ENCODE assay signal across 1 cellular context in the genomic region with DNA sequence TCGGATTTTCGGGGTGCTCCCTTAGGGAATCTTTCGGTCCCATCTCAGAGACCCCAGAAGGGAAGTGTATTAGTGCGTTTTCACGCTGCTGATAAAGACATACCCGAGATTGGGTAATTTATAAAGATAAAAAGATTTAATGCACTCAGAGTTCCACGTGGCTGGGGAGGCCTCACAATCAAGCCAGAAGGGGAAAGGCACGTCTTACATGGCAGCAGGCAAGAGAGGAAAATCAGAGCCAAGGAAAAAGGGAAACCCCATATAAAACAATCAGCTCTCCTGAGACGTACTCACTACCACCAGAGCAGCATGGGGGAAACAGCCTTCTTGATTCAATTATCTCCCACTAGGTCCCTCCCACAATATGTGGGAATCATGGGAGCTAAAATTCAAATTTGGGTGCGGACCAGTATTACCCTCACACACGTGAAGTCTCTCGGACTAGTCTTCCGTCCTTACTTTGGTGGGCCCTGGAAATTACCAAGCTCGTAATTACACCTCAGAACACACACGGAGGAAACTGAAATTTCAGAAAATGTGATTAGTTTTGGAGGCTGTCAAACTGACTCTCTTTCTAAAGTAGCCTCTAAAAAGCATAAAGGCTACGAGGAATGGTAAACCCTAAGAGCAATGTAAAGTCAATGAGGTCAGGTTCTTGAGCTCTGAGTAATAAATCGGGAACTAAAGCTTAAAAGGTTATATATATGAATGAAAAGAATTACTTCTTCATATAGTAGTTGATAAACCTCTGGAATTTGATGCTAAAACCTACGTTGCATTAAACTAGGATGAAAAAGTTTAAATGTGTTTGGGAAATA.
TF ChIP-seq lines count a peak whose summit lies in the region.

No MANE protein-coding gene starts in this region.

TF ChIP-seq in A549, 52 proteins besides CTCF, POLR2A, EP300 and RAD21:
- TF ChIP-seq, protein P1, sequence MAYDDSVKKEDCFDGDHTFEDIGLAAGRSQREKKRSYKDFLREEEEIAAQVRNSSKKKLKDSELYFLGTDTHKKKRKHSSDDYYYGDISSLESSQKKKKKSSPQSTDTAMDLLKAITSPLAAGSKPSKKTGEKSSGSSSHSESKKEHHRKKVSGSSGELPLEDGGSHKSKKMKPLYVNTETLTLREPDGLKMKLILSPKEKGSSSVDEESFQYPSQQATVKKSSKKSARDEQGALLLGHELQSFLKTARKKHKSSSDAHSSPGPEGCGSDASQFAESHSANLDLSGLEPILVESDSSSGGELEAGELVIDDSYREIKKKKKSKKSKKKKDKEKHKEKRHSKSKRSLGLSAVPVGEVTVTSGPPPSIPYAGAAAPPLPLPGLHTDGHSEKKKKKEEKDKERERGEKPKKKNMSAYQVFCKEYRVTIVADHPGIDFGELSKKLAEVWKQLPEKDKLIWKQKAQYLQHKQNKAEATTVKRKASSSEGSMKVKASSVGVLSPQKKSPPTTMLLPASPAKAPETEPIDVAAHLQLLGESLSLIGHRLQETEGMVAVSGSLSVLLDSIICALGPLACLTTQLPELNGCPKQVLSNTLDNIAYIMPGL (CRISPR knock-in tag; IDR thresholded peaks at IDR 0.05; ENCODE audit: borderline replicate concordance): no peak
- TF ChIP-seq HOXB5 (CRISPR knock-in tag; IDR thresholded peaks at IDR 0.05): no peak
- no peak for TF ChIP-seq NPAS2 (CRISPR knock-in tag; IDR thresholded peaks at IDR 0.05; ENCODE audit: borderline replicate concordance)
- TF ChIP-seq JUNB (IDR thresholded peaks at IDR 0.05): no peak
- TF ChIP-seq, protein P2, sequence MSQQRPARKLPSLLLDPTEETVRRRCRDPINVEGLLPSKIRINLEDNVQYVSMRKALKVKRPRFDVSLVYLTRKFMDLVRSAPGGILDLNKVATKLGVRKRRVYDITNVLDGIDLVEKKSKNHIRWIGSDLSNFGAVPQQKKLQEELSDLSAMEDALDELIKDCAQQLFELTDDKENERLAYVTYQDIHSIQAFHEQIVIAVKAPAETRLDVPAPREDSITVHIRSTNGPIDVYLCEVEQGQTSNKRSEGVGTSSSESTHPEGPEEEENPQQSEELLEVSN (IDR thresholded peaks at IDR 0.05; ENCODE audit: borderline replicate concordance, low read depth): peak; percentile 64; the same call in 1 of the 2 replicates
- no peak for TF ChIP-seq RCOR1 (IDR thresholded peaks at IDR 0.05; ENCODE audit: low read depth, low read length)
- TF ChIP-seq MYC (IDR thresholded peaks at IDR 0.05; ENCODE audit: borderline replicate concordance, low read length): peak; percentile 40; the same call in 1 of the 2 replicates
- peak; percentile 45; the same call in 1 of the 2 replicates for TF ChIP-seq TFCP2L1 (CRISPR knock-in tag; IDR thresholded peaks at IDR 0.05)
- TF ChIP-seq ZNF302 (CRISPR knock-in tag; IDR thresholded peaks at IDR 0.05): no peak
- TF ChIP-seq, protein P3, sequence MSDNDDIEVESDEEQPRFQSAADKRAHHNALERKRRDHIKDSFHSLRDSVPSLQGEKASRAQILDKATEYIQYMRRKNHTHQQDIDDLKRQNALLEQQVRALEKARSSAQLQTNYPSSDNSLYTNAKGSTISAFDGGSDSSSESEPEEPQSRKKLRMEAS (IDR thresholded peaks at IDR 0.05): peak; percentile 84
- TF ChIP-seq CEBPB (IDR thresholded peaks at IDR 0.05): no peak
- peak; percentile 94 for TF ChIP-seq ZFP36 (IDR thresholded peaks at IDR 0.05; ENCODE audit: borderline replicate concordance, partially characterized antibody)
- peak in 1 of 2 experiments; percentile 35; a peak in 1 of 5 replicates for TF ChIP-seq JUN (IDR thresholded peaks at IDR 0.05)
- TF ChIP-seq FOXS1 (CRISPR knock-in tag; IDR thresholded peaks at IDR 0.05): 0 out of 2 replicates have a peak, but pooled peaks have one; percentile 19
- no peak for TF ChIP-seq MAZ (IDR thresholded peaks at IDR 0.05; ENCODE audit: borderline replicate concordance, low read depth, low read length)
- no peak for TF ChIP-seq NR3C1 (IDR thresholded peaks at IDR 0.05)
